In the genomic region with DNA sequence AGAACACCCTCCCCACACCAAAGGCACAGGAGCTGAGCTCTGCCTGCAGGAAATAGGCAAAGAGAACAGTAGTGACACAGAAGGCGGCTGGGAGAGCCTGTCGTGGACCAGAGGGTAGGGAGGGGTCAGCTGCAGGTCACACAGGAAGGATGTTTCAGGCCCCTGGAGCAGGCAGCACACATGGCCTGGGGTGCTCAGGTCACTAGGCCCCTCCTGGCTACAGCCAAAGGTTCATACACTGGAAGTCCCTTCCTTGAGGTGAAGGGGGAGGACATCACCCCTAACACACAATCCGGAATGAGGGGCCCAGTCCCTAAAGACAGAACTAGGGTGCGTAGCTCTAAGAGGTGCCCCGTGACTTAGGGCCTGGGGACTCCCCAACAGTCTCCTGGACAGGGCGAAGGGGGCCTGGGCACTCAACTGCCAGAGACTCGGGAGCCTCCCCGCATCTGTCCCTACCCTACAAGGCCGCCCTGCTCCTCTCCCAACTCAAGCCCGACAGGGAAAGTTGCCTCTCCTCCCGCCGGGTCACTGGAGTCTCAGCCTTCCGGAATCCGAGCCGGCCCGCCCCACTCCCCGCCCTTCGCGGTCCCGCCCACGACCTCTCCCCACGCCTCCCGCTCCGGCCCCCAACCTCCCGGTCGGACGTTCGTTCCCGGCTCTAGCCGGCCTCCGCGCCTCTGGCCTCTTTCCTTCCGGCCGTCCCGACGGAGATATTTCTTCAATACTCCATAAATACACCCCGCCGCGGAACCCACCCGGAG, we compare ENCODE assay signal across 8 cellular contexts. TPM values are rescaled to one million over a fixed set of nuclear protein-coding genes. Genes with fewer than 3 reads are reported as not detected.
DNase-seq lines count a peak whose midpoint lies in the region; ATAC-seq and TF ChIP-seq lines count a peak whose summit lies in the region.

A gene (minus strand): TSS at position 541 of the 764 bp plus-strand sequence. CDS start 675 bp downstream, outside the sequence.

- no peaks in the 10 kb centered on the region for H3K27me3 Mint-ChIP-seq in chondrocyte (ENCODE audit: low read depth)

- no peak for TF ChIP-seq CTCF in chondrocyte (IDR thresholded peaks at IDR 0.05)

- peak within 1 kb of the TSS; percentile 73 for H3K4me3 Mint-ChIP-seq in chondrocyte (ENCODE audit: unreplicated experiment)

- H3K36me3 ChIP-seq in HUES6 (ENCODE audit: control insufficient read depth, insufficient read depth, low read length): peaks cover 11% of the 10 kb centered on the region

- peak within 1 kb of the TSS; percentile 86 for H3K27ac Mint-ChIP-seq in chondrocyte (ENCODE audit: unreplicated experiment)

- H3K4me1 Mint-ChIP-seq in chondrocyte (ENCODE audit: low read depth): peaks cover 41% of the 10 kb centered on the region

- peak within 1 kb of the TSS; percentile 63; the same call in 1 of the 2 replicates for H3K27ac ChIP-seq in HUES6 (ENCODE audit: low read depth, low read length)
- H3K27ac ChIP-seq in layer of hippocampus (ENCODE audit: low read depth, low read length): peak within 1 kb of the TSS; percentile 71

- no peak for ATAC-seq in stimulated activated naive CD8-positive, alpha-beta T cell treated with anti-CD3 and anti-CD28 coated beads, Interleukin-15, Interleukin-2, amounts not matched to agents 100 U/mL and 50 U/mL, for 24 hours
- ATAC-seq in GM21423 (IDR thresholded peaks at IDR 0.05; ENCODE audit: unreplicated experiment): no peak

- no peaks in the 10 kb centered on the region for H3K9me3 Mint-ChIP-seq in chondrocyte (ENCODE audit: low read depth)

- H3K27me3 ChIP-seq in HUES6 (ENCODE audit: control insufficient read depth, insufficient read depth, low read length) (no peaks in the 10 kb centered on the region; the same call in 1 of the 2 replicates), layer of hippocampus (ENCODE audit: control insufficient read depth, insufficient read depth, low read length) (no peaks in the 10 kb centered on the region)

- peak within 1 kb of the TSS; percentile 61 for H3K4me3 ChIP-seq in HUES6 (ENCODE audit: low read depth, low read length)

- H3K9me3 ChIP-seq in HUES6 (ENCODE audit: control insufficient read depth, insufficient read depth, low read depth, low read length): no peaks in the 10 kb centered on the region

- peak within 1 kb of the TSS; percentile 63 for H3K9ac ChIP-seq in HUES6 (ENCODE audit: low read length)

- peaks cover 26% of the 10 kb centered on the region for H3K4me1 ChIP-seq in HUES6 (ENCODE audit: control insufficient read depth, insufficient read depth, low read length)

- H3K36me3 Mint-ChIP-seq in chondrocyte (ENCODE audit: low read depth): peaks cover 2% of the 10 kb centered on the region

- DNase-seq in NCI-H345 (lab: John Stamatoyannopoulos, UW): peak; percentile 8
- no peak for DNase-seq in NCI-H345 treated with DMSO at 0.1 percent for 48 hours (lab: John Stamatoyannopoulos, UW; ENCODE audit: unreplicated experiment)
- DNase-seq in chondrocyte (ENCODE audit: low spot score): no peak
- peak; percentile 27 for DNase-seq in stimulated activated naive CD8-positive, alpha-beta T cell treated with anti-CD3 and anti-CD28 coated beads, Interleukin-15, Interleukin-2, amounts not matched to agents 100 U/mL and 50 U/mL, for 24 hours
- no peak for DNase-seq in NAMALWA (ENCODE audit: low spot score)

RNA-seq across cellular contexts. Expression of the gene that starts here (rescaled TPM):
- total RNA-seq in chondrocyte: 7.0 to 12.7 TPM (median 12.6 TPM) in 3 replicates

Comparison
In these comparisons a context has a peak if more than half of its experiments do, and no peak if none do; other contexts are left out.
1. DNase-seq: peak in NCI-H345 (single experiment) and stimulated activated naive CD8-positive, alpha-beta T cell treated with anti-CD3 and anti-CD28 coated beads, Interleukin-15, Interleukin-2, amounts not matched to agents 100 U/mL and 50 U/mL, for 24 hours (single experiment); none in NCI-H345 treated with DMSO at 0.1 percent for 48 hours (single experiment), chondrocyte (single experiment) and NAMALWA (single experiment).